ENCODE assay signal across 35 cellular contexts in genomic region chr1:236413688-236414087, GRCh38. TPM values are rescaled to one million over a fixed set of nuclear protein-coding genes. Genes with fewer than 3 reads are reported as not detected.
"Had no signal": no experiment of that assay in that cellular context is flagged by ENCODE, and none has a peak within 500 bp of the region (broad histone marks: within the 10 kb centered on the region; RNA-seq: fewer than 3 reads in every experiment).

No MANE protein-coding gene starts in this region.

- H3K27ac Mint-ChIP-seq: activated B cell treated with CpG ODN at 0.5 μM for 24 hours; activated CD4-positive, alpha-beta memory T cell treated with anti-CD3 and anti-CD28 coated beads for 36 hours; activated CD4-positive, alpha-beta T cell treated with anti-CD3 and anti-CD28 coated beads for 36 hours; activated CD4-positive, alpha-beta T cell treated with anti-CD3 and anti-CD28 coated beads, Interleukin-2, amount 10 ng/mL, durations not matched to agents 24 days and 14 days; activated CD8-positive, alpha-beta memory T cell treated with anti-CD3 and anti-CD28 coated beads, Interleukin-2, amount 10 ng/mL, durations not matched to agents 7 days and 5 days; activated CD8-positive, alpha-beta T cell treated with anti-CD3 and anti-CD28 coated beads, Interleukin-2, amount 10 ng/mL, durations not matched to agents 7 days and 5 days; activated naive CD4-positive, alpha-beta T cell treated with anti-CD3 and anti-CD28 coated beads for 36 hours; activated naive CD4-positive, alpha-beta T cell treated with anti-CD3 and anti-CD28 coated beads, Interleukin-2, amount 50 U/mL, for 24 hours; activated naive CD8-positive, alpha-beta T cell treated with anti-CD3 and anti-CD28 coated beads for 36 hours; activated naive CD8-positive, alpha-beta T cell treated with anti-CD3 and anti-CD28 coated beads, Interleukin-2, amount 50 U/mL, for 24 hours; activated T-helper 2 cell treated with anti-CD3 and anti-CD28 coated beads, Interferon-gamma antibody, Interleukin-2, Interleukin-4, amounts not matched to agents 10 μg/mL and 5 μg/mL and 100 μg/mL, durations not matched to agents 14 hours and 24 hours and 36 hours; dendritic cell treated with granulocyte-macrophage colony-stimulating factor and Interleukin-4, amounts not matched to agents 40 ng/mL and 50 ng/mL, for 4 days; endodermal cell had no signal

- DNase-seq: activated B cell treated with CpG ODN at 0.5 μM for 24 hours; activated CD4-positive, alpha-beta memory T cell treated with anti-CD3 and anti-CD28 coated beads for 36 hours; activated CD4-positive, alpha-beta T cell treated with anti-CD3 and anti-CD28 coated beads for 36 hours; activated CD4-positive, alpha-beta T cell treated with anti-CD3 and anti-CD28 coated beads, Interleukin-2, amount 10 ng/mL, durations not matched to agents 24 days and 14 days; activated CD4-positive, CD25-positive, alpha-beta regulatory T cell treated with anti-CD3 and anti-CD28 coated beads, Interleukin-2, amount 50 U/mL, for 72 hours; activated CD8-positive, alpha-beta memory T cell treated with anti-CD3 and anti-CD28 coated beads, Interleukin-2, amount 10 ng/mL, durations not matched to agents 7 days and 5 days; activated CD8-positive, alpha-beta memory T cell treated with anti-CD3 and anti-CD28 coated beads, Interleukin-2, amount 50 U/mL, for 4 hours; activated CD8-positive, alpha-beta T cell treated with anti-CD3 and anti-CD28 coated beads, Interleukin-2, amount 10 ng/mL, durations not matched to agents 7 days and 5 days; activated effector memory CD4-positive, alpha-beta T cell treated with anti-CD3 and anti-CD28 coated beads, Interleukin-2, amount 50 U/mL, for 16 hours; activated naive CD4-positive, alpha-beta T cell treated with anti-CD3 and anti-CD28 coated beads for 36 hours; activated naive CD8-positive, alpha-beta T cell treated with anti-CD3 and anti-CD28 coated beads for 36 hours; activated naive CD8-positive, alpha-beta T cell treated with anti-CD3 and anti-CD28 coated beads, Interleukin-2, amount 50 U/mL, for 24 hours; activated T-cell treated with anti-CD3 and anti-CD28 coated beads, Interleukin-2, amount 50 U/mL, for 1 hour; activated T-cell treated with anti-CD3 and anti-CD28 coated beads, Interleukin-2, amount 50 U/mL, for 48 hours; adrenal gland; amygdala; aorta; body of pancreas; central memory CD4-positive, alpha-beta T cell; dorsolateral prefrontal cortex; effector memory CD4-positive, alpha-beta T cell; endodermal cell; foreskin keratinocyte; gastrocnemius medialis; glutamatergic neuron; heart left ventricle; T-helper 9 cell; WERI-Rb-1 had no signal

- H3K27ac ChIP-seq: adrenal gland, body of pancreas, cardiac muscle cell, coronary artery, dorsolateral prefrontal cortex, foreskin keratinocyte, gastrocnemius medialis, heart left ventricle, WERI-Rb-1 had no signal

- H3K27me3 Mint-ChIP-seq: activated CD4-positive, alpha-beta memory T cell treated with anti-CD3 and anti-CD28 coated beads for 36 hours; activated CD4-positive, alpha-beta T cell treated with anti-CD3 and anti-CD28 coated beads for 36 hours; activated CD4-positive, alpha-beta T cell treated with anti-CD3 and anti-CD28 coated beads, Interleukin-2, amount 10 ng/mL, durations not matched to agents 24 days and 14 days; activated CD8-positive, alpha-beta memory T cell treated with anti-CD3 and anti-CD28 coated beads, Interleukin-2, amount 10 ng/mL, durations not matched to agents 7 days and 5 days; activated naive CD4-positive, alpha-beta T cell treated with anti-CD3 and anti-CD28 coated beads, Interleukin-2, amount 50 U/mL, for 24 hours; activated naive CD8-positive, alpha-beta T cell treated with anti-CD3 and anti-CD28 coated beads, Interleukin-2, amount 50 U/mL, for 24 hours; dendritic cell treated with granulocyte-macrophage colony-stimulating factor and Interleukin-4, amounts not matched to agents 40 ng/mL and 50 ng/mL, for 4 days had no signal

- ATAC-seq: activated CD4-positive, alpha-beta T cell treated with anti-CD3 and anti-CD28 coated beads for 36 hours; activated CD8-positive, alpha-beta memory T cell treated with anti-CD3 and anti-CD28 coated beads, Interleukin-2, amount 10 ng/mL, durations not matched to agents 7 days and 5 days; activated CD8-positive, alpha-beta T cell treated with anti-CD3 and anti-CD28 coated beads, Interleukin-2, amount 10 ng/mL, durations not matched to agents 7 days and 5 days; activated naive CD8-positive, alpha-beta T cell treated with anti-CD3 and anti-CD28 coated beads, Interleukin-2, amount 50 U/mL, for 24 hours; body of pancreas; esophagus mucosa; foreskin keratinocyte; gastrocnemius medialis; heart left ventricle had no signal

- H3K36me3 ChIP-seq: adrenal gland, cardiac muscle cell, gastrocnemius medialis, heart left ventricle, WERI-Rb-1 had no signal

- H3K9me3 ChIP-seq: adrenal gland, body of pancreas, gastrocnemius medialis, heart left ventricle had no signal

- H3K36me3 Mint-ChIP-seq: activated CD8-positive, alpha-beta memory T cell treated with anti-CD3 and anti-CD28 coated beads, Interleukin-2, amount 10 ng/mL, durations not matched to agents 7 days and 5 days; activated naive CD4-positive, alpha-beta T cell treated with anti-CD3 and anti-CD28 coated beads, Interleukin-2, amount 50 U/mL, for 24 hours; activated naive CD8-positive, alpha-beta T cell treated with anti-CD3 and anti-CD28 coated beads for 36 hours had no signal

- H3K4me1 ChIP-seq: adrenal gland, foreskin keratinocyte, gastrocnemius medialis had no signal

- H3K9me3 Mint-ChIP-seq: activated B cell treated with CpG ODN at 0.5 μM for 24 hours; activated CD4-positive, alpha-beta memory T cell treated with anti-CD3 and anti-CD28 coated beads for 36 hours; activated CD4-positive, alpha-beta T cell treated with anti-CD3 and anti-CD28 coated beads, Interleukin-2, amount 10 ng/mL, durations not matched to agents 24 days and 14 days; activated naive CD4-positive, alpha-beta T cell treated with anti-CD3 and anti-CD28 coated beads for 36 hours; activated naive CD4-positive, alpha-beta T cell treated with anti-CD3 and anti-CD28 coated beads, Interleukin-2, amount 50 U/mL, for 24 hours; activated naive CD8-positive, alpha-beta T cell treated with anti-CD3 and anti-CD28 coated beads for 36 hours; activated naive CD8-positive, alpha-beta T cell treated with anti-CD3 and anti-CD28 coated beads, Interleukin-2, amount 50 U/mL, for 24 hours; activated T-helper 1 cell treated with anti-CD3 and anti-CD28 coated beads, Interleukin-12 subunit alpha, Interleukin-12 subunit beta, Interleukin-2, Interleukin-4 antibody, amounts not matched to agents 30 ng/mL and 10 ng/mL and 1 ng/mL, durations not matched to agents 14 hours and 24 hours and 36 hours; activated T-helper 2 cell treated with anti-CD3 and anti-CD28 coated beads, Interferon-gamma antibody, Interleukin-2, Interleukin-4, amounts not matched to agents 10 μg/mL and 5 μg/mL and 100 μg/mL, durations not matched to agents 14 hours and 24 hours and 36 hours; dendritic cell treated with granulocyte-macrophage colony-stimulating factor and Interleukin-4, amounts not matched to agents 40 ng/mL and 50 ng/mL, for 4 days; endodermal cell had no signal

- H3K27me3 ChIP-seq: adrenal gland, body of pancreas, cardiac muscle cell, foreskin keratinocyte, gastrocnemius medialis, heart left ventricle had no signal

- H3K4me3 Mint-ChIP-seq: activated B cell treated with CpG ODN at 0.5 μM for 24 hours; activated CD4-positive, alpha-beta memory T cell treated with anti-CD3 and anti-CD28 coated beads for 36 hours; activated CD4-positive, alpha-beta T cell treated with anti-CD3 and anti-CD28 coated beads for 36 hours; activated CD4-positive, alpha-beta T cell treated with anti-CD3 and anti-CD28 coated beads, Interleukin-2, amount 10 ng/mL, durations not matched to agents 24 days and 14 days; activated CD8-positive, alpha-beta memory T cell treated with anti-CD3 and anti-CD28 coated beads, Interleukin-2, amount 10 ng/mL, durations not matched to agents 7 days and 5 days; activated CD8-positive, alpha-beta T cell treated with anti-CD3 and anti-CD28 coated beads, Interleukin-2, amount 10 ng/mL, durations not matched to agents 7 days and 5 days; activated naive CD4-positive, alpha-beta T cell treated with anti-CD3 and anti-CD28 coated beads for 36 hours; activated naive CD4-positive, alpha-beta T cell treated with anti-CD3 and anti-CD28 coated beads, Interleukin-2, amount 50 U/mL, for 24 hours; activated naive CD8-positive, alpha-beta T cell treated with anti-CD3 and anti-CD28 coated beads for 36 hours; activated naive CD8-positive, alpha-beta T cell treated with anti-CD3 and anti-CD28 coated beads, Interleukin-2, amount 50 U/mL, for 24 hours; activated T-helper 1 cell treated with anti-CD3 and anti-CD28 coated beads, Interleukin-12 subunit alpha, Interleukin-12 subunit beta, Interleukin-2, Interleukin-4 antibody, amounts not matched to agents 30 ng/mL and 10 ng/mL and 1 ng/mL, durations not matched to agents 14 hours and 24 hours and 36 hours; dendritic cell treated with granulocyte-macrophage colony-stimulating factor and Interleukin-4, amounts not matched to agents 40 ng/mL and 50 ng/mL, for 4 days; endodermal cell had no signal

- H3K4me3 ChIP-seq: adrenal gland, body of pancreas, cardiac muscle cell, coronary artery, dorsolateral prefrontal cortex, gastrocnemius medialis, heart left ventricle had no signal

RNA-seq across cellular contexts. Expression of gene EDARADD, which starts 19.6 kb away (rescaled TPM):
- total RNA-seq: activated B cell treated with CpG ODN at 0.5 μM for 24 hours, gastrocnemius medialis had no signal
